2 cellular contexts compared by ENCODE assay signal in the genomic region with DNA sequence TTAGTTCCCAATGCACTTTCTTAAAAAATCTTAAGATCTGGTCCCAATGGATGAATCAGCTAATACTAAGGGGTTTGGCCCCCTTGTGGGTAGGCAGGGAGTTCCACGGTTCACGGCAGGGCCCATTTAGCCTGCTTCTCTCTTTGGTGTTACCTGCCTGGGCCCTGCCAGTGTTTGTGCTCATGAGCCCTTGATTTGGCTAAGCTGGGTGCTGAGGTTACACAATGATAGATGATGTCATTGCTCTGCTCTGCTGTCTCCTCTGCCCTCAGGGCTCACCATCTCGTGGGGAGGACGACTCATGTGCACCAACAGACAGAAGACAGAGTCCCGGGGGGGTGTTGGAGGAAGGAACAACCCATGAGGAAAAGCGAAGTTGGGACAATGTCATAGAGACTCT.
TF ChIP-seq lines count a peak whose summit lies in the region.

No MANE protein-coding gene starts in this region.

TF ChIP-seq in SK-N-SH, 30 proteins besides CTCF, POLR2A, EP300 and RAD21:
- TF ChIP-seq IRF3 (IDR thresholded peaks at IDR 0.05; ENCODE audit: low read depth, low read length) (no peak), RFX5 (IDR thresholded peaks at IDR 0.05; ENCODE audit: low read length) (no peak), PBX3 (IDR thresholded peaks at IDR 0.05) (no peak), TCF12 (IDR thresholded peaks at IDR 0.05) (no peak), MEF2A (IDR thresholded peaks at IDR 0.05; ENCODE audit: borderline replicate concordance, low read depth) (no peak), SIN3A (IDR thresholded peaks at IDR 0.05; ENCODE audit: borderline replicate concordance, low read depth, low read length) (no peak), EZH2phosphoT487 (IDR thresholded peaks at IDR 0.05; ENCODE audit: borderline replicate concordance, low read depth) (no peak), CHD2 (IDR thresholded peaks at IDR 0.05; ENCODE audit: low read length, partially characterized antibody) (no peak)

TF ChIP-seq in SK-N-SH treated with all-trans-retinoic acid at 6 μM for 48 hours, 23 proteins besides CTCF, POLR2A, EP300 and RAD21 (continued from another document):
- TF ChIP-seq TSHZ2 (CRISPR knock-in tag; IDR thresholded peaks at IDR 0.05) (no peak), ZFP30 (CRISPR knock-in tag; IDR thresholded peaks at IDR 0.05) (no peak), ARNTL (CRISPR knock-in tag; IDR thresholded peaks at IDR 0.05; ENCODE audit: borderline replicate concordance, low read depth) (no peak), ZNF565 (CRISPR knock-in tag; conservative IDR thresholded peaks at IDR 0.05; ENCODE audit: low read depth) (no peak), ZNF70 (CRISPR knock-in tag; IDR thresholded peaks at IDR 0.05) (no peak), BACH2 (CRISPR knock-in tag; IDR thresholded peaks at IDR 0.05; ENCODE audit: borderline replicate concordance) (no peak)
- TF ChIP-seq, protein P1, sequence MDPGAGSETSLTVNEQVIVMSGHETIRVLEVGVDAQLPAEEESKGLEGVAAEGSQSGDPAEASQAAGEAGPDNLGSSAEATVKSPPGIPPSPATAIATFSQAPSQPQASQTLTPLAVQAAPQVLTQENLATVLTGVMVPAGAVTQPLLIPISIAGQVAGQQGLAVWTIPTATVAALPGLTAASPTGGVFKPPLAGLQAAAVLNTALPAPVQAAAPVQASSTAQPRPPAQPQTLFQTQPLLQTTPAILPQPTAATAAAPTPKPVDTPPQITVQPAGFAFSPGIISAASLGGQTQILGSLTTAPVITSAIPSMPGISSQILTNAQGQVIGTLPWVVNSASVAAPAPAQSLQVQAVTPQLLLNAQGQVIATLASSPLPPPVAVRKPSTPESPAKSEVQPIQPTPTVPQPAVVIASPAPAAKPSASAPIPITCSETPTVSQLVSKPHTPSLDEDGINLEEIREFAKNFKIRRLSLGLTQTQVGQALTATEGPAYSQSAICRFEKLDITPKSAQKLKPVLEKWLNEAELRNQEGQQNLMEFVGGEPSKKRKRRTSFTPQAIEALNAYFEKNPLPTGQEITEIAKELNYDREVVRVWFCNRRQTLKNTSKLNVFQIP (CRISPR knock-in tag; IDR thresholded peaks at IDR 0.05; ENCODE audit: borderline replicate concordance, low read depth), result no peak
